Comparison of ENCODE assay signal across 8 cellular contexts in genomic region chr7:140229591-140230516, GRCh38.
DNase-seq lines count a peak whose midpoint lies in the region; ATAC-seq lines count a peak whose summit lies in the region.

No MANE protein-coding gene starts in this region.

- DNase-seq in NCI-H510A treated with DMSO at 0.1 percent for 48 hours (lab: John Stamatoyannopoulos, UW) = peak; percentile 27
- DNase-seq in NCI-H510A (lab: John Stamatoyannopoulos, UW) = no peak
- no peak for DNase-seq in dedifferentiated amniotic fluid mesenchymal stem cell (ENCODE audit: extremely low spot score)
- no peak for DNase-seq in GM03348 (ENCODE audit: low spot score)

- H3K4me3 Mint-ChIP-seq in dendritic cell treated with granulocyte-macrophage colony-stimulating factor and Interleukin-4, amounts not matched to agents 40 ng/mL and 50 ng/mL, for 4 days = peak overlapping the region; percentile 95
- peak overlapping the region; percentile 83 for H3K4me3 Mint-ChIP-seq in stimulated activated naive CD8-positive, alpha-beta T cell treated with anti-CD3 and anti-CD28 coated beads, Interleukin-15, Interleukin-2, amounts not matched to agents 100 ng/mL and 50 ng/mL, for 24 hours

- H3K27ac Mint-ChIP-seq in dendritic cell treated with granulocyte-macrophage colony-stimulating factor and Interleukin-4, amounts not matched to agents 40 ng/mL and 50 ng/mL, for 4 days = peak overlapping the region; percentile 97
- peak overlapping the region; percentile 98 for H3K27ac Mint-ChIP-seq in stimulated activated naive CD8-positive, alpha-beta T cell treated with anti-CD3 and anti-CD28 coated beads, Interleukin-15, Interleukin-2, amounts not matched to agents 100 ng/mL and 50 ng/mL, for 24 hours

- H3K9me3 Mint-ChIP-seq in dendritic cell treated with granulocyte-macrophage colony-stimulating factor and Interleukin-4, amounts not matched to agents 40 ng/mL and 50 ng/mL, for 4 days = no peaks in the 10 kb centered on the region
- no peaks in the 10 kb centered on the region for H3K9me3 Mint-ChIP-seq in stimulated activated naive CD8-positive, alpha-beta T cell treated with anti-CD3 and anti-CD28 coated beads, Interleukin-15, Interleukin-2, amounts not matched to agents 100 ng/mL and 50 ng/mL, for 24 hours

- peaks cover 3 to 5% of the 10 kb centered on the region in 2 donors for H3K4me1 ChIP-seq in muscle layer of duodenum (ENCODE audit: control insufficient read depth in 1 of 2, insufficient read depth in 2 of 2, low read length in 2 of 2)

- peaks cover 6% of the 10 kb centered on the region for H3K27me3 Mint-ChIP-seq in dendritic cell treated with granulocyte-macrophage colony-stimulating factor and Interleukin-4, amounts not matched to agents 40 ng/mL and 50 ng/mL, for 4 days
- H3K27me3 Mint-ChIP-seq in stimulated activated naive CD8-positive, alpha-beta T cell treated with anti-CD3 and anti-CD28 coated beads, Interleukin-15, Interleukin-2, amounts not matched to agents 100 ng/mL and 50 ng/mL, for 24 hours = no peaks in the 10 kb centered on the region

- H3K4me1 Mint-ChIP-seq in dendritic cell treated with granulocyte-macrophage colony-stimulating factor and Interleukin-4, amounts not matched to agents 40 ng/mL and 50 ng/mL, for 4 days (ENCODE audit: low read depth) = peaks cover 47% of the 10 kb centered on the region
- peaks cover 50% of the 10 kb centered on the region for H3K4me1 Mint-ChIP-seq in stimulated activated naive CD8-positive, alpha-beta T cell treated with anti-CD3 and anti-CD28 coated beads, Interleukin-15, Interleukin-2, amounts not matched to agents 100 ng/mL and 50 ng/mL, for 24 hours (ENCODE audit: low read depth)

- H3K36me3 Mint-ChIP-seq in dendritic cell treated with granulocyte-macrophage colony-stimulating factor and Interleukin-4, amounts not matched to agents 40 ng/mL and 50 ng/mL, for 4 days (ENCODE audit: low read depth) = peaks cover 30% of the 10 kb centered on the region
- peaks cover 4% of the 10 kb centered on the region for H3K36me3 Mint-ChIP-seq in stimulated activated naive CD8-positive, alpha-beta T cell treated with anti-CD3 and anti-CD28 coated beads, Interleukin-15, Interleukin-2, amounts not matched to agents 100 ng/mL and 50 ng/mL, for 24 hours (ENCODE audit: low read depth)

- H3K27ac ChIP-seq in muscle layer of duodenum (ENCODE audit: low read length) = peak overlapping the region; percentile 79

- intact Hi-C loops in dendritic cell treated with granulocyte-macrophage colony-stimulating factor and Interleukin-4, amounts not matched to agents 40 ng/mL and 50 ng/mL, for 4 days (cut with micrococcal nuclease) = loop anchor here (1.0 to 5.0 kb wide), 4 partner anchors 19 to 87 kb away; no protein-coding TSS in a partner anchor

- H3K4me3 ChIP-seq in muscle layer of duodenum (ENCODE audit: low read depth in 1 of 2, low read length in 2 of 2) = peak overlapping the region; percentile 46 to 69

- no peaks in the 10 kb centered on the region for H3K36me3 ChIP-seq in muscle layer of duodenum (ENCODE audit: control insufficient read depth in 1 of 2, insufficient read depth in 2 of 2, low read length in 2 of 2)

- no peaks in the 10 kb centered on the region for H3K9me3 ChIP-seq in muscle layer of duodenum (ENCODE audit: control insufficient read depth in 1 of 2, low read length in 2 of 2)

- H3K27me3 ChIP-seq in muscle layer of duodenum (ENCODE audit: low read depth, low read length) = no peaks in the 10 kb centered on the region

- ATAC-seq in activated CD4-positive, CD25-positive, alpha-beta regulatory T cell treated with anti-CD3 and anti-CD28 coated beads, Interleukin-2, amount 50 U/mL, for 24 hours = peak; percentile 36 to 44
